14 cellular contexts compared by ENCODE assay signal in the genomic region with DNA sequence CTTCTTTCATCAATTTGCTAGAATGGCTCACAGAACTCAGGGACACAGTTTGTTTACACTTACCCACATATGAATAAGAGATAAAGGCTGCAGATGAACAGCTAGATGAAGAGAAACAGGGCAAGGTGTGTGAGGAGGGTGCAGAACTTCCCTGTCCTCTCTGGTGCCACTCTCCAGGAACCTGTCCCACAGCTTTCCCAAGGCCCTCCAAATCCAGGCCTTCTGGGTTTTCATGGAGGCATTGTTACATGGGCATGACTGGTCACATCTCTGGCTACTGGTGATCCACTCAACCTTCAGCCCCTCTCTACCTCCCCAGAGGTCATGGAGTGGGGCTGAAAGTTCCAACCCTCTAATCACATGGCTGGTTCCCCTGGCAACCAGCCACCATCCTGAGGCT.
DNase-seq lines count a peak whose midpoint lies in the region; ATAC-seq, FAIRE-seq and TF ChIP-seq lines count a peak whose summit lies in the region.
"Had no signal": no experiment of that assay in that cellular context is flagged by ENCODE, and none has a peak within 500 bp of the region (broad histone marks: within the 10 kb centered on the region; RNA-seq: fewer than 3 reads in every experiment).

No MANE protein-coding gene starts in this region.

- peak overlapping the region; percentile 94 for H3K27ac ChIP-seq in GM23248
- peak overlapping the region; percentile 80 for H3K27ac ChIP-seq in astrocyte (ENCODE audit: low read depth, low read length)
- H3K27ac ChIP-seq in lung (ENCODE audit: low read depth in 1 of 2, low read length in 1 of 2) = peak overlapping the region; percentile 60 to 78
- peak overlapping the region; percentile 84 for H3K27ac ChIP-seq in smooth muscle cell (ENCODE audit: low read depth)

- H3K4me1 Mint-ChIP-seq in astrocyte (ENCODE audit: low read depth, unreplicated experiment) = peaks cover 35% of the 10 kb centered on the region
- H3K4me1 Mint-ChIP-seq: B cell; central memory CD8-positive, alpha-beta T cell had no signal

- no peak overlapping the region for H3K4me3 Mint-ChIP-seq in astrocyte (ENCODE audit: unreplicated experiment)
- H3K4me3 Mint-ChIP-seq: B cell; central memory CD8-positive, alpha-beta T cell had no signal

- peaks cover 39% of the 10 kb centered on the region for H3F3A ChIP-seq in GM23248 (ENCODE audit: insufficient read depth)
- peaks cover 8% of the 10 kb centered on the region for H3F3A ChIP-seq in smooth muscle cell (ENCODE audit: low read depth)

- peak overlapping the region; percentile 77 for H3K9ac ChIP-seq in GM23248
- peak overlapping the region; percentile 67 for H3K9ac ChIP-seq in astrocyte (ENCODE audit: low read length)
- no peak overlapping the region for H3K9ac ChIP-seq in smooth muscle cell (ENCODE audit: low read depth)

- no peak for FAIRE-seq in astrocyte (lab: Jason Lieb, UNC)
- FAIRE-seq: HTR-8/SVneo had no signal

- H4K20me1 ChIP-seq in GM23248 (ENCODE audit: insufficient read depth) (no peaks in the 10 kb centered on the region), astrocyte (ENCODE audit: insufficient read depth, low read length) (no peaks in the 10 kb centered on the region), smooth muscle cell (ENCODE audit: low read depth) (peaks cover 9% of the 10 kb centered on the region)

- DNase-seq in GM23248 (no peak), astrocyte (ENCODE audit: low read depth) (no peak), lung (ENCODE audit: low spot score) (no peak), smooth muscle cell (lab: John Stamatoyannopoulos, UW; ENCODE audit: unreplicated experiment) (no peak), germinal center (ENCODE audit: low spot score) (no peak)
- DNase-seq: activated CD4-positive, alpha-beta T cell treated with anti-CD3 and anti-CD28 coated beads, Interleukin-2, amount 50 U/mL, for 48 hours; H7; stimulated activated CD4-positive, alpha-beta T cell treated with anti-CD3 and anti-CD28 coated beads, Interleukin-15, amount 100 ng/mL, for 24 hours had no signal

- no peaks in the 10 kb centered on the region for H3K27me3 ChIP-seq in GM23248 (replicated peaks; ENCODE audit: insufficient read depth)
- H3K27me3 ChIP-seq in astrocyte (ENCODE audit: insufficient read depth, low read length) = no peaks in the 10 kb centered on the region
- no peaks in the 10 kb centered on the region for H3K27me3 ChIP-seq in lung (ENCODE audit: control insufficient read depth, insufficient read depth)
- no peaks in the 10 kb centered on the region for H3K27me3 ChIP-seq in smooth muscle cell (ENCODE audit: low read depth)

- H3K27me3 Mint-ChIP-seq in astrocyte (ENCODE audit: low read depth, unreplicated experiment) = no peaks in the 10 kb centered on the region
- H3K27me3 Mint-ChIP-seq: central memory CD8-positive, alpha-beta T cell had no signal

- H3K36me3 ChIP-seq in GM23248 (ENCODE audit: low read depth) = peaks cover 12% of the 10 kb centered on the region; the same call in 1 of the 2 replicates
- peaks cover 21% of the 10 kb centered on the region for H3K36me3 ChIP-seq in astrocyte (ENCODE audit: insufficient read depth, low read length)
- H3K36me3 ChIP-seq in lung (ENCODE audit: control insufficient read depth in 2 of 2, insufficient read depth in 2 of 2, low read length in 2 of 2) = peaks cover 5 to 10% of the 10 kb centered on the region in 2 donors
- H3K36me3 ChIP-seq in smooth muscle cell (ENCODE audit: low read depth) = no peaks in the 10 kb centered on the region

- no peaks in the 10 kb centered on the region for H3K9me2 ChIP-seq in GM23248 (ENCODE audit: insufficient read depth)

- H3K4me1 ChIP-seq in GM23248 (ENCODE audit: insufficient read depth) (peaks cover 37% of the 10 kb centered on the region), astrocyte (ENCODE audit: insufficient read depth, low read length) (peaks cover 34% of the 10 kb centered on the region), lung (ENCODE audit: control insufficient read depth in 2 of 2, insufficient read depth in 2 of 2, low read length in 2 of 2) (peaks cover 11 to 15% of the 10 kb centered on the region in 2 donors), smooth muscle cell (ENCODE audit: low read depth) (peaks cover 1% of the 10 kb centered on the region)

- no peak overlapping the region for H2AFZ ChIP-seq in GM23248
- no peak overlapping the region for H2AFZ ChIP-seq in astrocyte (ENCODE audit: low read depth, low read length)
- no peak overlapping the region for H2AFZ ChIP-seq in smooth muscle cell (ENCODE audit: low read depth)

- ATAC-seq in lung (ENCODE audit: insufficient read depth, low FRiP score) = no peak
- no peak for ATAC-seq in GM21576 (IDR thresholded peaks at IDR 0.05; ENCODE audit: unreplicated experiment)
- ATAC-seq in GM19397 (IDR thresholded peaks at IDR 0.05; ENCODE audit: unreplicated experiment) = no peak
- ATAC-seq in HG03378 (IDR thresholded peaks at IDR 0.05; ENCODE audit: unreplicated experiment) = no peak

- H3K9me3 Mint-ChIP-seq in astrocyte (ENCODE audit: unreplicated experiment) = no peaks in the 10 kb centered on the region
- H3K9me3 Mint-ChIP-seq: central memory CD8-positive, alpha-beta T cell had no signal

- H3K4me2 ChIP-seq in GM23248 (ENCODE audit: unreplicated experiment) = peak overlapping the region; percentile 55
- H3K4me2 ChIP-seq in astrocyte (ENCODE audit: low read length) = peak overlapping the region; percentile 55
- H3K4me2 ChIP-seq in smooth muscle cell = no peak overlapping the region

- H3K27ac Mint-ChIP-seq in astrocyte (ENCODE audit: unreplicated experiment) = no peak overlapping the region
- H3K27ac Mint-ChIP-seq: B cell had no signal

- H3K9me3 ChIP-seq in GM23248 (ENCODE audit: low read depth) (no peaks in the 10 kb centered on the region), astrocyte (ENCODE audit: insufficient read depth, low read depth, low read length) (no peaks in the 10 kb centered on the region), lung (ENCODE audit: control insufficient read depth in 2 of 2, insufficient read depth in 1 of 2, low read length in 1 of 2) (no peaks in the 10 kb centered on the region), smooth muscle cell (replicated peaks; ENCODE audit: low read depth) (no peaks in the 10 kb centered on the region)

- in situ Hi-C loops in GM23248 (cut with MboI) = no loop called here

- TF ChIP-seq CTCF in astrocyte (IDR thresholded peaks at IDR 0.05; ENCODE audit: insufficient read depth, low read depth, low read length) (no peak), lung (IDR thresholded peaks at IDR 0.05; ENCODE audit: control extremely low read depth, extremely low read depth) (no peak), smooth muscle cell (IDR thresholded peaks at IDR 0.05; ENCODE audit: borderline replicate concordance, insufficient read depth, poor library complexity, severe bottlenecking) (no peak)

- H3K36me3 Mint-ChIP-seq in astrocyte (ENCODE audit: low read depth, unreplicated experiment) = peaks cover 39% of the 10 kb centered on the region

- H3K79me2 ChIP-seq in GM23248 (ENCODE audit: insufficient read depth) (peaks cover 7% of the 10 kb centered on the region; the same call in 1 of the 2 replicates), astrocyte (ENCODE audit: insufficient read depth, low read length) (no peaks in the 10 kb centered on the region), smooth muscle cell (ENCODE audit: low read depth) (no peaks in the 10 kb centered on the region)

- H3K4me3 ChIP-seq in GM23248 = peak overlapping the region; percentile 14; the same call in 1 of the 2 replicates
- no peak overlapping the region for H3K4me3 ChIP-seq in astrocyte (ENCODE audit: insufficient read depth, low read depth, low read length)
- no peak overlapping the region for H3K4me3 ChIP-seq in lung
- no peak overlapping the region for H3K4me3 ChIP-seq in smooth muscle cell
